9 cellular contexts compared by ENCODE assay signal in genomic region chr10:28349892-28350291, GRCh38.
"Had no signal": no experiment of that assay in that cellular context is flagged by ENCODE, and none has a peak within 500 bp of the region (broad histone marks: within the 10 kb centered on the region; RNA-seq: fewer than 3 reads in every experiment).

No MANE protein-coding gene starts in this region.

- H3K36me3 ChIP-seq: HAP-1 had no signal

- DNase-seq: GM23248, GOT3, H7, H9, HCEC 1CT, HFFc6 had no signal

- H3K4me3 ChIP-seq: GM23248, GM23338, HAP-1 had no signal

- H3K9me3 ChIP-seq: HAP-1 had no signal

- H3K9me3 Mint-ChIP-seq: HFFc6 had no signal

- H3K4me1 ChIP-seq: HAP-1 had no signal

- H2AFZ ChIP-seq: GM23248, GM23338 had no signal

- ATAC-seq: GM23338 had no signal

- H3K4me1 Mint-ChIP-seq: GM23338, H9 had no signal

- FAIRE-seq: H1 had no signal

- H3K4me2 ChIP-seq: GM23338 had no signal

- H3K27ac Mint-ChIP-seq: GM23338, H9, HFFc6 had no signal

- H3K4me3 Mint-ChIP-seq: GM23338, H9, HFFc6 had no signal

- H3K27ac ChIP-seq: GM23248 had no signal

- H3K9ac ChIP-seq: GM23248 had no signal
